Comparison of ENCODE assay signal across 10 cellular contexts in the genomic region with DNA sequence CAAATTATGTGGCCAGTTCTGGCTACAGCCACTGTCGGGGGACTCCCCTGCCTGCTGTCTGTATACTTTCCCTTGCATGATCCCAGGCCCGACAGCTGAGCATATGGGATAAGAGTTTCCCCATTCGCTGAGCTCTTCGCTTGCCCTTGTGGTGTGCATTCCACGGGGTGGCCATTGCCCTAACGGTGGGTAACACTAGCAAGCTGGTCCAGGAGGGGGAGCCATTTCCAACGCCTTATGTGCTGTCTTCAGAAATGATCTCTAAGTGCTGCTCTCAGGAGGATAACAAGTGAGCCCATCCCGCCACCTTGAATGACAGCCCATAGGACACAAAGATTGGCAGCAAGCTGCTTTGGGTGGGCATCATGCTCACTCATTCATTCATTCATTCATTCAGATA.
A peak's percentile ranks its signal among the peaks of the same experiment; 100 is the strongest.
DNase-seq lines count a peak whose midpoint lies in the region; ATAC-seq and TF ChIP-seq lines count a peak whose summit lies in the region.
"Had no signal": no experiment of that assay in that cellular context is flagged by ENCODE, and none has a peak within 500 bp of the region (broad histone marks: within the 10 kb centered on the region; RNA-seq: fewer than 3 reads in every experiment).

No MANE protein-coding gene starts in this region.

- no peak overlapping the region for H3K4me3 ChIP-seq in mucosa of descending colon

- H3K27me3 Mint-ChIP-seq in HFFc6 (ENCODE audit: insufficient read depth) = peaks cover 18% of the 10 kb centered on the region
- peaks cover 25% of the 10 kb centered on the region for H3K27me3 Mint-ChIP-seq in activated CD8-positive, alpha-beta memory T cell treated with anti-CD3 and anti-CD28 coated beads, Interleukin-2, amount 10 ng/mL, durations not matched to agents 7 days and 5 days

- intact Hi-C loops in mucosa of descending colon (cut with DNase I, micrococcal nuclease) = loop anchor here in 1 of 2 donors (10.0 kb wide), 1 partner anchor 443 kb away; no protein-coding TSS in a partner anchor
- intact Hi-C loops in sciatic nerve (cut with DNase I) = loop anchor here (10.0 kb wide), 1 partner anchor 453 kb away; no protein-coding TSS in a partner anchor

- peaks cover 8% of the 10 kb centered on the region for H3K4me1 Mint-ChIP-seq in HFFc6 (ENCODE audit: low read depth)
- peaks cover 7% of the 10 kb centered on the region for H3K4me1 Mint-ChIP-seq in activated CD8-positive, alpha-beta memory T cell treated with anti-CD3 and anti-CD28 coated beads, Interleukin-2, amount 10 ng/mL, durations not matched to agents 7 days and 5 days

- no peak overlapping the region for H3K27ac Mint-ChIP-seq in HFFc6
- no peak overlapping the region for H3K27ac Mint-ChIP-seq in activated CD8-positive, alpha-beta memory T cell treated with anti-CD3 and anti-CD28 coated beads, Interleukin-2, amount 10 ng/mL, durations not matched to agents 7 days and 5 days
- H3K27ac Mint-ChIP-seq: activated naive CD4-positive, alpha-beta T cell treated with anti-CD3 and anti-CD28 coated beads, Interleukin-2, amount 50 U/mL, for 72 hours had no signal

- peak; percentile 71 for TF ChIP-seq CTCF in HFFc6 (IDR thresholded peaks at IDR 0.05)
- no peak for TF ChIP-seq CTCF in mucosa of descending colon (IDR thresholded peaks at IDR 0.05)

- no peaks in the 10 kb centered on the region for H3K36me3 ChIP-seq in mucosa of descending colon (ENCODE audit: low read depth)

- no peaks in the 10 kb centered on the region for H3K36me3 Mint-ChIP-seq in HFFc6 (ENCODE audit: low read depth)
- H3K36me3 Mint-ChIP-seq in activated CD8-positive, alpha-beta memory T cell treated with anti-CD3 and anti-CD28 coated beads, Interleukin-2, amount 10 ng/mL, durations not matched to agents 7 days and 5 days = no peaks in the 10 kb centered on the region
- H3K36me3 Mint-ChIP-seq: activated naive CD4-positive, alpha-beta T cell treated with anti-CD3 and anti-CD28 coated beads, Interleukin-2, amount 50 U/mL, for 72 hours; CD14-positive monocyte had no signal

- no peaks in the 10 kb centered on the region for H3K9me3 ChIP-seq in mucosa of descending colon

- CTCF ChIA-PET in activated CD8-positive, alpha-beta memory T cell treated with anti-CD3 and anti-CD28 coated beads, Interleukin-2, amount 10 ng/mL, durations not matched to agents 7 days and 5 days (lab: Charles Lee) = interaction anchor here (1.1 to 1.4 kb wide), 3 partner anchors 13 to 448 kb away, joined by 3 to 5 read pairs (median 3); no protein-coding TSS in a partner anchor

- no peak for ATAC-seq in activated CD8-positive, alpha-beta memory T cell treated with anti-CD3 and anti-CD28 coated beads, Interleukin-2, amount 10 ng/mL, durations not matched to agents 7 days and 5 days
- peak; percentile 18 for ATAC-seq in mucosa of descending colon
- ATAC-seq in sciatic nerve = no peak
- no peak for ATAC-seq in HG03139 (IDR thresholded peaks at IDR 0.05; ENCODE audit: unreplicated experiment)
- ATAC-seq in HG03442 (IDR thresholded peaks at IDR 0.05; ENCODE audit: unreplicated experiment) = no peak
- ATAC-seq: activated naive CD4-positive, alpha-beta T cell treated with anti-CD3 and anti-CD28 coated beads, Interleukin-2, amount 50 U/mL, for 72 hours had no signal

- DNase-seq in NCI-H2227 (lab: John Stamatoyannopoulos, UW; ENCODE audit: unreplicated experiment) (peak; percentile 10), NCI-H2227 treated with DMSO at 0.1 percent for 48 hours (lab: John Stamatoyannopoulos, UW) (no peak), HFFc6 (peak; percentile 3), mucosa of descending colon (peak in 1 of 3 donors; percentile 46), sciatic nerve (ENCODE audit: low spot score) (no peak)
- peak; percentile 38 for DNase-seq in activated CD8-positive, alpha-beta memory T cell treated with anti-CD3 and anti-CD28 coated beads, Interleukin-2, amount 10 ng/mL, durations not matched to agents 7 days and 5 days

- H3K9me3 Mint-ChIP-seq in HFFc6 = no peaks in the 10 kb centered on the region
- H3K9me3 Mint-ChIP-seq in activated CD8-positive, alpha-beta memory T cell treated with anti-CD3 and anti-CD28 coated beads, Interleukin-2, amount 10 ng/mL, durations not matched to agents 7 days and 5 days (ENCODE audit: low read depth) = no peaks in the 10 kb centered on the region
- H3K9me3 Mint-ChIP-seq: activated naive CD4-positive, alpha-beta T cell treated with anti-CD3 and anti-CD28 coated beads, Interleukin-2, amount 50 U/mL, for 72 hours; CD14-positive monocyte had no signal

- H3K4me1 ChIP-seq in mucosa of descending colon (ENCODE audit: low read depth) = no peaks in the 10 kb centered on the region

- H3K4me3 Mint-ChIP-seq in HFFc6 = no peak overlapping the region
- H3K4me3 Mint-ChIP-seq in activated CD8-positive, alpha-beta memory T cell treated with anti-CD3 and anti-CD28 coated beads, Interleukin-2, amount 10 ng/mL, durations not matched to agents 7 days and 5 days = no peak overlapping the region
- H3K4me3 Mint-ChIP-seq: CD14-positive monocyte had no signal

Comparison
In these comparisons a context has a peak if more than half of its experiments do, and no peak if none do; other contexts are left out.
1. DNase-seq: peak in NCI-H2227 (single experiment), HFFc6 (single experiment) and activated CD8-positive, alpha-beta memory T cell treated with anti-CD3 and anti-CD28 coated beads, Interleukin-2, amount 10 ng/mL, durations not matched to agents 7 days and 5 days (single experiment); none in NCI-H2227 treated with DMSO at 0.1 percent for 48 hours (single experiment) and sciatic nerve (single experiment).